14 cellular contexts compared by ENCODE assay signal in the genomic region with DNA sequence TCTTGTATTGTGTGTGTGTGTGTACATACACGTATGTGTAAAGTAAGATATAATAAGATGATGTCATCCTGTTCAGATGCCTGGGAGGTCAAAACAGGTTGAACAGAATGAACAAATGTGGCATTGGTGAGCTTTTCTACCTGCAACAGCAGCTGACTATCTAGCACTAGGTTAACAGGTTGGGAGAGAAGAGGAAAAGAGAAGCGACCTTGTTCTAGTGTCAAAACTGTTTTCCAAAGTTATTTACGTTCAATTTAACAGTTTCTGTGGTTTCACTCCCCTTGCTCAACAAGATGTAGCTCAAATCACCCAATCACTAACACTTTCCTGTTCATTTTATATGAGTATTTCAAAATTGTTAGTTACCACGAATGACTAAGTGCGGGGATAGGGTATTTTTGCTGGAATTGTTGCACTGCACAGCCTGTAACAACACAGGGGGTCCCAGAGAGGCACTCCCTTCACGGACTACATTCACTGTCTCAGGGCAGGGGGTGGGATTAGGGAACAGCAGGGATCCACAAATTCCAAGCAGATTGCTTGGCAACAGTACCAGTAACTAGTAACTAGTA.
DNase-seq lines count a peak whose midpoint lies in the region; ATAC-seq, FAIRE-seq and TF ChIP-seq lines count a peak whose summit lies in the region.
"Had no signal": no experiment of that assay in that cellular context is flagged by ENCODE, and none has a peak within 500 bp of the region (broad histone marks: within the 10 kb centered on the region; RNA-seq: fewer than 3 reads in every experiment).

No MANE protein-coding gene starts in this region.

- H3K36me3 Mint-ChIP-seq in astrocyte (ENCODE audit: low read depth, unreplicated experiment), result peaks cover 21% of the 10 kb centered on the region

- ATAC-seq in GM18858 (IDR thresholded peaks at IDR 0.05; ENCODE audit: unreplicated experiment) (no peak), right cardiac atrium (no peak)

- H3K4me3 ChIP-seq in astrocyte (ENCODE audit: insufficient read depth, low read depth, low read length), result no peak overlapping the region
- no peak overlapping the region for H3K4me3 ChIP-seq in right cardiac atrium (ENCODE audit: low read length)
- H3K4me3 ChIP-seq: SJSA1 had no signal

- H3K79me2 ChIP-seq in astrocyte (ENCODE audit: insufficient read depth, low read length), result no peaks in the 10 kb centered on the region

- H3K4me1 ChIP-seq in astrocyte (ENCODE audit: insufficient read depth, low read length) (peaks cover 3% of the 10 kb centered on the region), right cardiac atrium (ENCODE audit: control insufficient read depth, insufficient read depth, low read length) (peaks cover 2% of the 10 kb centered on the region)
- H3K4me1 ChIP-seq: SJSA1 had no signal

- peaks cover 19% of the 10 kb centered on the region for H3K4me1 Mint-ChIP-seq in astrocyte (ENCODE audit: low read depth, unreplicated experiment)

- H3K27ac ChIP-seq in astrocyte (ENCODE audit: low read depth, low read length) (no peak overlapping the region), right cardiac atrium (ENCODE audit: low read length) (no peak overlapping the region)
- H3K27ac ChIP-seq: SJSA1 had no signal

- no peaks in the 10 kb centered on the region for H3K27me3 ChIP-seq in astrocyte (ENCODE audit: insufficient read depth, low read length)
- no peaks in the 10 kb centered on the region for H3K27me3 ChIP-seq in right cardiac atrium (ENCODE audit: control insufficient read depth, insufficient read depth)
- H3K27me3 ChIP-seq: SJSA1 had no signal

- H3K9me3 ChIP-seq in astrocyte (ENCODE audit: insufficient read depth, low read depth, low read length) (no peaks in the 10 kb centered on the region), right cardiac atrium (ENCODE audit: control insufficient read depth, low read length) (no peaks in the 10 kb centered on the region)
- H3K9me3 ChIP-seq: SJSA1 had no signal

- FAIRE-seq in astrocyte (lab: Jason Lieb, UNC), result no peak
- FAIRE-seq: keratinocyte had no signal

- peak; percentile 50 for DNase-seq in DMS53 (lab: John Stamatoyannopoulos, UW)
- DNase-seq in KBM-7, result peak; percentile 20
- peak; percentile 10 for DNase-seq in astrocyte (ENCODE audit: low read depth)
- DNase-seq in iris pigment epithelial cell (ENCODE audit: low read depth), result peak; percentile 74
- no peak for DNase-seq in right cardiac atrium
- DNase-seq in NCI-H526 (lab: John Stamatoyannopoulos, UW), result no peak
- no peak for DNase-seq in NCI-H187 treated with DMSO at 0.1 percent for 48 hours (lab: John Stamatoyannopoulos, UW)
- DNase-seq: activated CD4-positive, alpha-beta T cell treated with anti-CD3 and anti-CD28 coated beads for 48 hours; activated naive CD4-positive, alpha-beta T cell treated with anti-CD3 and anti-CD28 coated beads, Interleukin-2, amount 10 ng/mL, durations not matched to agents 7 days and 5 days; Calu3; nucleus accumbens had no signal

- H3K27ac Mint-ChIP-seq in astrocyte (ENCODE audit: unreplicated experiment), result peak overlapping the region; percentile 64
- H3K27ac Mint-ChIP-seq: activated naive CD4-positive, alpha-beta T cell treated with anti-CD3 and anti-CD28 coated beads, Interleukin-2, amount 10 ng/mL, durations not matched to agents 7 days and 5 days had no signal

- H3K27me3 Mint-ChIP-seq in astrocyte (ENCODE audit: low read depth, unreplicated experiment), result no peaks in the 10 kb centered on the region
- H3K27me3 Mint-ChIP-seq: activated naive CD4-positive, alpha-beta T cell treated with anti-CD3 and anti-CD28 coated beads, Interleukin-2, amount 10 ng/mL, durations not matched to agents 7 days and 5 days had no signal

- in situ Hi-C loops in KBM-7 (cut with MboI; ENCODE audit: low pct_unique_long_range_greater_than_20kb, low sequenced_read_pairs), result no loop called here

- peaks cover 3% of the 10 kb centered on the region for H3K9me3 Mint-ChIP-seq in astrocyte (ENCODE audit: unreplicated experiment)
- H3K9me3 Mint-ChIP-seq: activated naive CD4-positive, alpha-beta T cell treated with anti-CD3 and anti-CD28 coated beads, Interleukin-2, amount 10 ng/mL, durations not matched to agents 7 days and 5 days had no signal

- no peak overlapping the region for H3K4me2 ChIP-seq in astrocyte (ENCODE audit: low read length)

- no peak overlapping the region for H3K4me3 Mint-ChIP-seq in astrocyte (ENCODE audit: unreplicated experiment)
- H3K4me3 Mint-ChIP-seq: activated naive CD4-positive, alpha-beta T cell treated with anti-CD3 and anti-CD28 coated beads, Interleukin-2, amount 10 ng/mL, durations not matched to agents 7 days and 5 days had no signal

- intact Hi-C loops in right cardiac atrium (cut with DNase I), result no loop called here

- H3K36me3 ChIP-seq in astrocyte (ENCODE audit: insufficient read depth, low read length), result peaks cover 13% of the 10 kb centered on the region

- WGBS in right cardiac atrium, result 67% methylated on average over 6 of the region's 6 CpGs

- H3K9ac ChIP-seq in astrocyte (ENCODE audit: low read length), result no peak overlapping the region

- TF ChIP-seq CTCF in astrocyte (IDR thresholded peaks at IDR 0.05; ENCODE audit: insufficient read depth, low read depth, low read length), result no peak

- no peak overlapping the region for H2AFZ ChIP-seq in astrocyte (ENCODE audit: low read depth, low read length)

- peaks cover 16% of the 10 kb centered on the region for H4K20me1 ChIP-seq in astrocyte (ENCODE audit: insufficient read depth, low read length)

Comparison
In these comparisons a context has a peak if more than half of its experiments do, and no peak if none do; other contexts are left out.
1. DNase-seq: peak in DMS53 (single experiment), KBM-7 (single experiment), astrocyte (single experiment) and iris pigment epithelial cell (single experiment); none in right cardiac atrium (0 of 3), NCI-H526 (0 of 2) and NCI-H187 treated with DMSO at 0.1 percent for 48 hours (single experiment).